In genomic region chr17:79601604-79602420, GRCh38 we compare ENCODE assay signal across 31 cellular contexts. TPM values are rescaled to one million over a fixed set of nuclear protein-coding genes. Genes with fewer than 3 reads are reported as not detected.
"Had no signal": no experiment of that assay in that cellular context is flagged by ENCODE, and none has a peak within 500 bp of the region (broad histone marks: within the 10 kb centered on the region; RNA-seq: fewer than 3 reads in every experiment).

No MANE protein-coding gene starts in this region.

- H3K36me3 ChIP-seq: neutrophil, pancreas, prostate gland, spleen, stomach, thoracic aorta, thyroid gland, tibial nerve, upper lobe of left lung, vagina had no signal

- FAIRE-seq: pancreas, urothelium cell line had no signal

- H3K27ac ChIP-seq: neutrophil, pancreas, prostate gland, skin epidermis, spleen, stomach, thoracic aorta, thyroid gland, tibial nerve, upper lobe of left lung, vagina had no signal

- H3K4me3 Mint-ChIP-seq: naive thymus-derived CD8-positive, alpha-beta T cell; natural killer cell treated with Interleukin-12 subunit alpha and Interleukin-12 subunit beta and Interleukin-15 and Interleukin-18, amount 100 ng/mL, for 72 hours; stimulated activated effector memory CD8-positive, alpha-beta T cell treated with anti-CD3 and anti-CD28 coated beads, Interleukin-12 subunit alpha, Interleukin-12 subunit beta, amount 100 ng/mL, for 72 hours; stimulated activated naive B cell treated with anti-CD40 and anti-IgM and Interleukin-4, amounts not matched to agents 10 μg/mL and 1 μg/mL and 100 μg/mL, for 72 hours; stimulated activated naive CD8-positive, alpha-beta T cell treated with anti-CD3 and anti-CD28 coated beads, Interleukin-15, Interleukin-2, amounts not matched to agents 100 ng/mL and 50 ng/mL, for 24 hours had no signal

- H3K4me2 ChIP-seq: smooth muscle cell had no signal

- H3K27ac Mint-ChIP-seq: naive B cell; naive thymus-derived CD8-positive, alpha-beta T cell; natural killer cell treated with Interleukin-12 subunit alpha and Interleukin-12 subunit beta and Interleukin-15 and Interleukin-18, amount 100 ng/mL, for 72 hours; stimulated activated effector memory CD8-positive, alpha-beta T cell treated with anti-CD3 and anti-CD28 coated beads, Interleukin-12 subunit alpha, Interleukin-12 subunit beta, amount 100 ng/mL, for 72 hours; stimulated activated naive B cell treated with anti-CD40 and anti-IgM and Interleukin-4, amounts not matched to agents 10 μg/mL and 1 μg/mL and 100 μg/mL, for 72 hours; stimulated activated naive CD8-positive, alpha-beta T cell treated with anti-CD3 and anti-CD28 coated beads, Interleukin-15, Interleukin-2, amounts not matched to agents 100 ng/mL and 50 ng/mL, for 24 hours had no signal

- H3K4me3 ChIP-seq: pancreas, prostate gland, skin epidermis, smooth muscle cell, spleen, stomach, thoracic aorta, thyroid gland, tibial nerve, upper lobe of left lung, vagina had no signal

- H3K36me3 Mint-ChIP-seq: naive B cell; naive thymus-derived CD8-positive, alpha-beta T cell; natural killer cell treated with Interleukin-12 subunit alpha and Interleukin-12 subunit beta and Interleukin-15 and Interleukin-18, amount 100 ng/mL, for 72 hours; stimulated activated effector memory CD8-positive, alpha-beta T cell treated with anti-CD3 and anti-CD28 coated beads, Interleukin-12 subunit alpha, Interleukin-12 subunit beta, amount 100 ng/mL, for 72 hours; stimulated activated naive B cell treated with anti-CD40 and anti-IgM and Interleukin-4, amounts not matched to agents 10 μg/mL and 1 μg/mL and 100 μg/mL, for 72 hours had no signal

- DNase-seq: naive B cell; naive thymus-derived CD8-positive, alpha-beta T cell; nucleus accumbens; pancreas; spleen; stimulated activated CD4-positive, alpha-beta T cell treated with anti-CD3 and anti-CD28 coated beads, Interleukin-12 subunit alpha, Interleukin-12 subunit beta, amount 100 ng/mL, for 4 hours; stimulated activated CD4-positive, alpha-beta T cell treated with anti-CD3 and anti-CD28 coated beads, Interleukin-1b, Interleukin-23, amount 100 ng/mL, for 48 hours; stimulated activated CD4-positive, alpha-beta T cell treated with anti-CD3 and anti-CD28 coated beads, Interleukin-4, amount 100 ng/mL, for 1 hour; stimulated activated naive B cell treated with anti-CD40 and anti-IgM and Interleukin-4, amounts not matched to agents 10 μg/mL and 1 μg/mL and 100 μg/mL, for 72 hours; stimulated activated naive CD4-positive, alpha-beta T cell treated with Interleukin-2 at 50 U/mL for 16 hours; stomach; thyroid gland; trophoblast cell; upper lobe of left lung had no signal

- ATAC-seq: naive thymus-derived CD8-positive, alpha-beta T cell; natural killer cell treated with Interleukin-12 subunit alpha and Interleukin-12 subunit beta and Interleukin-15 and Interleukin-18, amount 100 ng/mL, for 72 hours; pancreas; right cardiac atrium; sciatic nerve; stimulated activated effector memory CD8-positive, alpha-beta T cell treated with anti-CD3 and anti-CD28 coated beads, Interleukin-12 subunit alpha, Interleukin-12 subunit beta, amount 100 ng/mL, for 72 hours; stimulated activated naive B cell treated with anti-CD40 and anti-IgM and Interleukin-4, amounts not matched to agents 10 μg/mL and 1 μg/mL and 100 μg/mL, for 72 hours had no signal

- H3K9me3 ChIP-seq: neutrophil, pancreas, prostate gland, spleen, stomach, thoracic aorta, thyroid gland, tibial nerve, upper lobe of left lung, vagina had no signal

- H3K27me3 ChIP-seq: thyroid gland, upper lobe of left lung, vagina had no signal

- H3K9me3 Mint-ChIP-seq: naive thymus-derived CD8-positive, alpha-beta T cell; natural killer cell treated with Interleukin-12 subunit alpha and Interleukin-12 subunit beta and Interleukin-15 and Interleukin-18, amount 100 ng/mL, for 72 hours; stimulated activated effector memory CD8-positive, alpha-beta T cell treated with anti-CD3 and anti-CD28 coated beads, Interleukin-12 subunit alpha, Interleukin-12 subunit beta, amount 100 ng/mL, for 72 hours; stimulated activated naive B cell treated with anti-CD40 and anti-IgM and Interleukin-4, amounts not matched to agents 10 μg/mL and 1 μg/mL and 100 μg/mL, for 72 hours; stimulated activated naive CD8-positive, alpha-beta T cell treated with anti-CD3 and anti-CD28 coated beads, Interleukin-15, Interleukin-2, amounts not matched to agents 100 ng/mL and 50 ng/mL, for 24 hours had no signal

- H3K4me1 ChIP-seq: pancreas, prostate gland, spleen, stomach, thyroid gland, tibial nerve, upper lobe of left lung, vagina had no signal

- H3K4me1 Mint-ChIP-seq: naive B cell; naive thymus-derived CD8-positive, alpha-beta T cell; stimulated activated effector memory CD8-positive, alpha-beta T cell treated with anti-CD3 and anti-CD28 coated beads, Interleukin-12 subunit alpha, Interleukin-12 subunit beta, amount 100 ng/mL, for 72 hours; stimulated activated naive B cell treated with anti-CD40 and anti-IgM and Interleukin-4, amounts not matched to agents 10 μg/mL and 1 μg/mL and 100 μg/mL, for 72 hours had no signal

RNA-seq across cellular contexts. Expression of gene RBFOX3, which starts 9.0 kb away (rescaled TPM):
- total RNA-seq: naive thymus-derived CD8-positive, alpha-beta T cell; natural killer cell treated with Interleukin-12 subunit alpha and Interleukin-12 subunit beta and Interleukin-15 and Interleukin-18, amount 100 ng/mL, for 72 hours; omental fat pad; osteocyte; pulmonary artery endothelial cell; right cardiac atrium; sciatic nerve; smooth muscle cell; subcutaneous adipose tissue; thoracic aorta; thyroid gland; tibial nerve had no signal
- polyA plus RNA-seq: naive thymus-derived CD8-positive, alpha-beta T cell had no signal
